8 cellular contexts compared by ENCODE assay signal in the genomic region with DNA sequence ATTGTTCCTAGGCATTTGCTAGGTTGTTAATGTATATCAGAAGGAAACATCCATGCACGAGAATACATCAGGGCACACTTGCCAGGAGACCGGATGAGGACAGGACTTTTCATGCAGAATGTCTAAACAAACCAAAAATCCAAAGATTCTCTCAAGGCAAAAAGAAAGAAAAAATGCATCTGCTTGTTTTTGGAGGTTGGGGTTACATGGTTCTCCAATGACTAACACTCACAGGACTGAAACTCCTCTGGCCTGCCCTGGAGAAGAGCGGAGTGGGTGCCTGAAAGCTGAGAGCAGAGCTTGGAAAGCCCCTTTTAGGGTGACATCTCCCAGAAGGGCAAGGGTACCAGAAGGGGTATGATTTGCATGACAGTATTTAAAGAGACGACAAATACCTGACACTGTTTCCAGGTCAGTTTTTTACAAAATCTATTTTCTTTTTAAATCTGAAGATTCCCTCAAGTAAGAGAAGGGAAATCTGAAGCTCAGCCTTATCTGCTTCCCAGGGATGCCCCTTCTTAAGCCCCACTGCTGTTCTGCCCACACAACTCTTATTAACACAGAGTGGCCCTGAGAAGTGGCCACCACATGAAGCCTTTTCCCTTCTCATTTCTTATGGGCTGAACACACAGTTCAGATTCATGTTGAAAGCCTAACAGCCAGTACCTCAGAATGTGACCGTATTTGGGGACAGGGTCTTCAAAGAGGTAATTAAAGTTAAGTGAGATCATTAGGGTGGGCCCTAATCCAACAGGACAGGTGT.
DNase-seq lines count a peak whose midpoint lies in the region; ATAC-seq lines count a peak whose summit lies in the region.
"Had no signal": no experiment of that assay in that cellular context is flagged by ENCODE, and none has a peak within 500 bp of the region (broad histone marks: within the 10 kb centered on the region; RNA-seq: fewer than 3 reads in every experiment).

No MANE protein-coding gene starts in this region.

- no peaks in the 10 kb centered on the region for H3K27me3 ChIP-seq in HAP-1 (ENCODE audit: low read depth)

- H3K9me3 ChIP-seq in HAP-1, result no peaks in the 10 kb centered on the region

- H3K36me3 ChIP-seq in HAP-1 (replicated peaks), result no peaks in the 10 kb centered on the region

- H3K4me3 ChIP-seq in HAP-1, result no peak overlapping the region

- in situ Hi-C loops in HAP-1 (cut with MboI; ENCODE audit: low sequenced_read_pairs), result no loop called here

- peak; percentile 94 for DNase-seq in NCI-H82 (lab: John Stamatoyannopoulos, UW)
- peak; percentile 56 for DNase-seq in non-pigmented ciliary epithelial cell (ENCODE audit: low read depth)
- no peak for DNase-seq in NK-92 (lab: John Stamatoyannopoulos, UW; ENCODE audit: unreplicated experiment)
- no peak for DNase-seq in HAP-1 (ENCODE audit: low spot score in 2 of 2)
- no peak for DNase-seq in DMS153 (lab: John Stamatoyannopoulos, UW)
- DNase-seq: activated CD4-positive, CD25-positive, alpha-beta regulatory T cell treated with anti-CD3 and anti-CD28 coated beads, Interleukin-2, amount 50 U/mL, for 72 hours had no signal

- ATAC-seq in GM18867 (IDR thresholded peaks at IDR 0.05; ENCODE audit: unreplicated experiment) (peak; percentile 68), HG02571 (IDR thresholded peaks at IDR 0.05; ENCODE audit: unreplicated experiment) (peak; percentile 96)

- no peaks in the 10 kb centered on the region for H3K4me1 ChIP-seq in HAP-1

Comparison
In these comparisons a context has a peak if more than half of its experiments do, and no peak if none do; other contexts are left out.
1. DNase-seq: peak in NCI-H82 (single experiment) and non-pigmented ciliary epithelial cell (single experiment); none in NK-92 (single experiment), HAP-1 (0 of 2) and DMS153 (single experiment).